ENCODE assay signal across 23 cellular contexts in the genomic region with DNA sequence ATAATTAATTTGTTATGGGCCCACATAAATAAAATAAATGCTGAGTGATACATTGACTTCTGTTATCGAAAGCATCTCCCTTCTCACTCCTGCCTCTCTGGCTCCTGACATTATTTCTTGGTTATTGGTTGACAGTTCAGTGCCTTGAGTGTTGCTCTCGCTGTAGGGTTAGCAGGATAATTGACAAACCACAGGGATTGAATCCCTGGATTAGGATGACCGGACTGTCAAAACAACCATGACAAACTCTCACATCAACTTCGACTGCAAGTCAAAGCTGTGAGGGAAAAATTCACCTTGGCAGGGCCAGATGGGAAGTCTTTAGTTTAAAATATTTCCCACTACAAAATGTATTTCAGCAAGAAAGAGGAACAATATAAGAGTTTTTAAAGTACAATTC.
"Had no signal": no experiment of that assay in that cellular context is flagged by ENCODE, and none has a peak within 500 bp of the region (broad histone marks: within the 10 kb centered on the region; RNA-seq: fewer than 3 reads in every experiment).

No MANE protein-coding gene starts in this region.

- H3K36me3 ChIP-seq: colonic mucosa, esophagus muscularis mucosa, esophagus squamous epithelium, gastrocnemius medialis, gastroesophageal sphincter, heart left ventricle, heart right ventricle had no signal

- H3K27me3 ChIP-seq: colonic mucosa, esophagus muscularis mucosa, esophagus squamous epithelium, foreskin keratinocyte, gastrocnemius medialis, gastroesophageal sphincter, heart left ventricle, heart right ventricle had no signal

- H3K27ac ChIP-seq: colonic mucosa, coronary artery, dorsolateral prefrontal cortex, epithelial cell of prostate, esophagus muscularis mucosa, esophagus squamous epithelium, foreskin keratinocyte, gastrocnemius medialis, gastroesophageal sphincter, heart left ventricle, heart right ventricle had no signal

- H3K9me3 ChIP-seq: colonic mucosa, esophagus muscularis mucosa, esophagus squamous epithelium, gastrocnemius medialis, gastroesophageal sphincter, heart left ventricle, heart right ventricle had no signal

- H3K4me3 ChIP-seq: colonic mucosa, coronary artery, dorsolateral prefrontal cortex, esophagus muscularis mucosa, esophagus squamous epithelium, gastrocnemius medialis, gastroesophageal sphincter, heart left ventricle, heart right ventricle had no signal

- DNase-seq: colonic mucosa; cortex of kidney; dermis blood vessel endothelial cell; dorsolateral prefrontal cortex; effector CD4-positive, alpha-beta T cell; effector CD8-positive, alpha-beta T cell; effector memory CD4-positive, alpha-beta T cell; effector memory CD8-positive, alpha-beta T cell; endodermal cell; erythroblast; esophagus squamous epithelium; foreskin fibroblast; foreskin keratinocyte; foreskin melanocyte; gastrocnemius medialis; glutamatergic neuron; head of caudate nucleus; heart left ventricle; heart right ventricle had no signal
